In genomic region chr1:113388017-113388620, GRCh38 we compare ENCODE assay signal across 17 cellular contexts. TPM values are rescaled to one million over a fixed set of nuclear protein-coding genes. Genes with fewer than 3 reads are reported as not detected.
DNase-seq lines count a peak whose midpoint lies in the region; ATAC-seq and TF ChIP-seq lines count a peak whose summit lies in the region.
"Had no signal": no experiment of that assay in that cellular context is flagged by ENCODE, and none has a peak within 500 bp of the region (broad histone marks: within the 10 kb centered on the region; RNA-seq: fewer than 3 reads in every experiment).

No MANE protein-coding gene starts in this region.

- no peak for TF ChIP-seq EP300 in transverse colon (IDR thresholded peaks at IDR 0.05; ENCODE audit: low read depth)

- in situ Hi-C loops in transverse colon (cut with MboI; ENCODE audit: low pct_ligation_motif_present in 1 of 4, low pct_unique_long_range_greater_than_20kb in 1 of 4, low sequenced_read_pairs in 3 of 4): loop anchor here in 3 of 4 donors (25.0 kb wide), 1 partner anchor 251 kb away; no protein-coding TSS in a partner anchor

- H3K36me3 ChIP-seq in left ventricle myocardium inferior (no peaks in the 10 kb centered on the region), iPS-20b (ENCODE audit: insufficient read depth, low read depth, low read length) (no peaks in the 10 kb centered on the region), transverse colon (no peaks in the 10 kb centered on the region)
- H3K36me3 ChIP-seq: neutrophil, upper lobe of right lung had no signal

- H3K27ac ChIP-seq in left ventricle myocardium inferior (replicated peaks) (peak overlapping the region; percentile 91), iPS-20b (ENCODE audit: low read length) (no peak overlapping the region), transverse colon (peak overlapping the region; percentile 90 to 98 (median 96))
- H3K27ac ChIP-seq: neutrophil had no signal

- no peak for TF ChIP-seq CTCF in left ventricle myocardium inferior (IDR thresholded peaks at IDR 0.05; ENCODE audit: borderline replicate concordance)
- no peak for TF ChIP-seq CTCF in transverse colon (IDR thresholded peaks at IDR 0.05)

- DNase-seq in left ventricle myocardium inferior (no peak), left ventricle myocardium superior (no peak), T-cell (no peak), transverse colon (no peak), immature natural killer cell (no peak)
- DNase-seq: activated CD4-positive, alpha-beta T cell treated with anti-CD3 and anti-CD28 coated beads for 4 hours; NCI-H1105; SIG-M5; upper lobe of right lung had no signal

- CTCF ChIA-PET in T-cell (lab: Charles Lee): interaction anchor here in 1 of 2 donors (1.1 kb wide), 1 partner anchor 8 kb away, joined by 3 read pairs; no protein-coding TSS in a partner anchor

- 94% methylated on average over 1 of the region's 1 CpG; no CpG with 5 or more reads in 1 of the 2 donors for WGBS in transverse colon (ENCODE audit: low coverage in 1 of 2), 2 donors

- H3K9me3 ChIP-seq in left ventricle myocardium inferior (replicated peaks) (peaks cover 5% of the 10 kb centered on the region), iPS-20b (ENCODE audit: insufficient read depth, low read depth, low read length) (no peaks in the 10 kb centered on the region), transverse colon (no peaks in the 10 kb centered on the region)
- H3K9me3 ChIP-seq: neutrophil, upper lobe of right lung had no signal

- H3K27me3 Mint-ChIP-seq in T-cell (peaks cover 0 to 2% of the 10 kb centered on the region in 2 donors), immature natural killer cell (ENCODE audit: low read depth in 3 of 3) (peaks cover 0 to 18% (median 11%) of the 10 kb centered on the region in 3 donors)

- peak overlapping the region in 1 of 2 donors; percentile 89 for H3K27ac Mint-ChIP-seq in T-cell
- no peak overlapping the region for H3K27ac Mint-ChIP-seq in immature natural killer cell
- H3K27ac Mint-ChIP-seq: memory B cell; stimulated activated effector memory CD8-positive, alpha-beta T cell treated with anti-CD3 and anti-CD28 coated beads, Interleukin-12 subunit alpha, Interleukin-12 subunit beta, amount 100 ng/mL, for 72 hours had no signal

- H3K9me3 Mint-ChIP-seq in T-cell (peaks cover 0 to 3% (median 3%) of the 10 kb centered on the region in 3 donors), immature natural killer cell (peaks cover 0 to 3% (median 0%) of the 10 kb centered on the region in 6 donors)
- H3K9me3 Mint-ChIP-seq: memory B cell; stimulated activated effector memory CD8-positive, alpha-beta T cell treated with anti-CD3 and anti-CD28 coated beads, Interleukin-12 subunit alpha, Interleukin-12 subunit beta, amount 100 ng/mL, for 72 hours had no signal

- peaks cover 39% of the 10 kb centered on the region for H3K4me1 ChIP-seq in left ventricle myocardium inferior
- peaks cover 9% of the 10 kb centered on the region for H3K4me1 ChIP-seq in iPS-20b (ENCODE audit: insufficient read depth, low read length)
- peaks cover 0 to 22% (median 17%) of the 10 kb centered on the region in 4 donors for H3K4me1 ChIP-seq in transverse colon

- H3K27me3 ChIP-seq in left ventricle myocardium inferior (ENCODE audit: low read depth): no peaks in the 10 kb centered on the region
- H3K27me3 ChIP-seq in iPS-20b (ENCODE audit: insufficient read depth, low read length): peaks cover 17% of the 10 kb centered on the region
- no peaks in the 10 kb centered on the region for H3K27me3 ChIP-seq in transverse colon
- H3K27me3 ChIP-seq: upper lobe of right lung had no signal

- no peaks in the 10 kb centered on the region for H3K36me3 Mint-ChIP-seq in T-cell
- H3K36me3 Mint-ChIP-seq in immature natural killer cell: no peaks in the 10 kb centered on the region
- H3K36me3 Mint-ChIP-seq: activated naive CD4-positive, alpha-beta T cell treated with anti-CD3 and anti-CD28 coated beads, Interleukin-2, amount 10 ng/mL, durations not matched to agents 7 days and 5 days; memory B cell; stimulated activated effector memory CD8-positive, alpha-beta T cell treated with anti-CD3 and anti-CD28 coated beads, Interleukin-12 subunit alpha, Interleukin-12 subunit beta, amount 100 ng/mL, for 72 hours had no signal

- POLR2A ChIA-PET in T-cell (lab: Charles Lee): no interaction called here

- peaks cover 20 to 22% (median 21%) of the 10 kb centered on the region in 3 donors for H3K4me1 Mint-ChIP-seq in T-cell
- peaks cover 15 to 21% of the 10 kb centered on the region in 2 donors for H3K4me1 Mint-ChIP-seq in immature natural killer cell

- ATAC-seq in left ventricle myocardium superior (no peak), T-cell (replicated peaks in 1 of 4) (no peak), HG03432 (IDR thresholded peaks at IDR 0.05; ENCODE audit: unreplicated experiment) (no peak), HG03097 (IDR thresholded peaks at IDR 0.05; ENCODE audit: low FRiP score, unreplicated experiment) (no peak)
- ATAC-seq: GM12878; stimulated activated effector memory CD8-positive, alpha-beta T cell treated with anti-CD3 and anti-CD28 coated beads, Interleukin-12 subunit alpha, Interleukin-12 subunit beta, amount 100 ng/mL, for 72 hours; upper lobe of right lung had no signal

- no peak overlapping the region for H3K9ac ChIP-seq in iPS-20b (ENCODE audit: low read depth, low read length)

- H3K4me3 ChIP-seq in left ventricle myocardium inferior (no peak overlapping the region), iPS-20b (ENCODE audit: low read length) (peak overlapping the region; percentile 87; the same call in 1 of the 2 replicates), transverse colon (no peak overlapping the region)
- H3K4me3 ChIP-seq: GM12878 had no signal

- no peak for TF ChIP-seq POLR2A in transverse colon (IDR thresholded peaks at IDR 0.05)

- H3K4me3 Mint-ChIP-seq in T-cell (peak overlapping the region; percentile 83 to 94 (median 87)), immature natural killer cell (peak overlapping the region in 2 of 5 donors; percentile 89 to 92)

- intact Hi-C loops in left ventricle myocardium inferior (cut with micrococcal nuclease) (no loop called here), left ventricle myocardium superior (cut with micrococcal nuclease) (no loop called here), transverse colon (cut with DNase I; ENCODE audit: low total_unique reads) (no loop called here)

RNA-seq across cellular contexts. Expression of gene MAGI3, which starts 2.2 kb away (rescaled TPM):
- total RNA-seq in left ventricle myocardium inferior (5.4 TPM), left ventricle myocardium superior (5.8 TPM), T-cell (1 to 10 TPM; 4.5 to 8.1 (median 5.6) TPM), transverse colon (100 to 1,000 TPM in 3 of 4 donors, 10 to 100 TPM in 1; 94.3 to 180 (median 134) TPM)
- polyA plus RNA-seq in immature natural killer cell: under 1 TPM in 1 of 3 donors, not detected in 2; 0.15 TPM

Comparison
In these comparisons a context has a peak if more than half of its experiments do, and no peak if none do; other contexts are left out.
1. RNA of gene MAGI3, which starts 2.2 kb away (total RNA-seq): 94.3 to 180 TPM in transverse colon; 5.8 TPM in left ventricle myocardium superior (single experiment), 4.5 to 8.1 TPM in T-cell and 5.4 TPM in left ventricle myocardium inferior (single experiment); every median in the first group is over 10 times any median in the second.